11 cellular contexts compared by ENCODE assay signal in the genomic region with DNA sequence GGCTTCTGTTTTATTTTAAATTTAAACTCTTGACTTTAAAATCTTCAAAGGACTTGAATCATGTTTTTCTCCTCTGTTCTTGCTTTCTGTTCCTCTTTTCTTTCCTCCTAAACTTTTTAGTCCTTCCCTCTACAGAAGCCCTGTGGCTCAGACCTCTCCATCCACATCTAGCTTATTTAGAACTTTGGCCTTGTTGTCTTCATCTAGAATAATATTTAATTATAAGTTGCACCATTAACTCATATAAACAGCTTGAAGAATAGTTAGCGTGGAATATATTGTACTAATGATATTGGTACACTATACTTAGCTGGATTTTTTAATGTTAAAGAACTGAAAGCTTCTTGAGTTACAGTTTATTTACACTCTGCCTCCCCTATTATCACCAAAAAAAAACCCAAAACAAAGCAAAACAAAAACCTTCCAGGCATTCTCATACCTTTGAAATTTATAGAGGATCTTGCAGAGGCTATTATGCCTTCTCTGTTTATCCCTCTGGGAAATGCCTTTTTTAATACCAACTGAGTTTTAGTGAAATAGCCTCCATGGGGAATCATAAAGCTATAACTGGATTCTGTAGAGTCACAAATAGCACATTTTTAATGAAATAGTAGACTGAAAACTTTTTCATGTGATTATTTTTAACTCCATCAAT. TPM values are rescaled to one million over a fixed set of nuclear protein-coding genes. Genes with fewer than 3 reads are reported as not detected.
A peak's percentile ranks its signal among the peaks of the same experiment; 100 is the strongest.
DNase-seq lines count a peak whose midpoint lies in the region; ATAC-seq and TF ChIP-seq lines count a peak whose summit lies in the region.
"Had no signal": no experiment of that assay in that cellular context is flagged by ENCODE, and none has a peak within 500 bp of the region (broad histone marks: within the 10 kb centered on the region; RNA-seq: fewer than 3 reads in every experiment).

No MANE protein-coding gene starts in this region.

- peaks cover 20% of the 10 kb centered on the region for H3K4me1 Mint-ChIP-seq in stimulated activated memory B cell treated with anti-CD40 and anti-IgM and Interleukin-4, amounts not matched to agents 10 μg/mL and 1 μg/mL and 100 μg/mL, for 72 hours

- no peaks in the 10 kb centered on the region for H3K27me3 Mint-ChIP-seq in stimulated activated memory B cell treated with anti-CD40 and anti-IgM and Interleukin-4, amounts not matched to agents 10 μg/mL and 1 μg/mL and 100 μg/mL, for 72 hours

- peaks cover 0 to 14% of the 10 kb centered on the region in 2 donors for H3K4me1 ChIP-seq in right atrium auricular region
- H3K4me1 ChIP-seq: body of pancreas, lower lobe of right lung had no signal

- H3K27ac ChIP-seq in right atrium auricular region = no peak overlapping the region

- H3K36me3 ChIP-seq in right atrium auricular region = no peaks in the 10 kb centered on the region
- H3K36me3 ChIP-seq: lower lobe of right lung, sigmoid colon had no signal

- H3K27me3 ChIP-seq in right atrium auricular region = no peaks in the 10 kb centered on the region
- H3K27me3 ChIP-seq: body of pancreas, sigmoid colon had no signal

- intact Hi-C loops in Right ventricle myocardium superior (cut with DNase I) = no loop called here

- no peak overlapping the region for H3K4me3 ChIP-seq in right atrium auricular region
- H3K4me3 ChIP-seq: body of pancreas, lower lobe of right lung, sigmoid colon had no signal

- H3K9me3 ChIP-seq in right atrium auricular region = no peaks in the 10 kb centered on the region
- H3K9me3 ChIP-seq: body of pancreas, lower lobe of right lung, sigmoid colon had no signal

- peak overlapping the region; percentile 75 for H3K27ac Mint-ChIP-seq in stimulated activated memory B cell treated with anti-CD40 and anti-IgM and Interleukin-4, amounts not matched to agents 10 μg/mL and 1 μg/mL and 100 μg/mL, for 72 hours

- no peak for DNase-seq in Right ventricle myocardium superior
- DNase-seq in right atrium auricular region (ENCODE audit: low spot score) = no peak
- DNase-seq in NAMALWA (ENCODE audit: low spot score) = peak; percentile 59
- no peak for DNase-seq in iPS-NIHi7 (ENCODE audit: extremely low spot score)
- DNase-seq in omental fat pad (ENCODE audit: low spot score) = no peak
- no peak for DNase-seq in T1000 (lab: John Stamatoyannopoulos, UW)
- DNase-seq: body of pancreas, lower lobe of right lung, sigmoid colon had no signal

- TF ChIP-seq CTCF in right atrium auricular region (IDR thresholded peaks at IDR 0.05) (no peak), omental fat pad (IDR thresholded peaks at IDR 0.05) (no peak)

- H3K4me3 Mint-ChIP-seq in stimulated activated memory B cell treated with anti-CD40 and anti-IgM and Interleukin-4, amounts not matched to agents 10 μg/mL and 1 μg/mL and 100 μg/mL, for 72 hours = no peak overlapping the region

- no peaks in the 10 kb centered on the region for H3K9me3 Mint-ChIP-seq in stimulated activated memory B cell treated with anti-CD40 and anti-IgM and Interleukin-4, amounts not matched to agents 10 μg/mL and 1 μg/mL and 100 μg/mL, for 72 hours

- H3K36me3 Mint-ChIP-seq in stimulated activated memory B cell treated with anti-CD40 and anti-IgM and Interleukin-4, amounts not matched to agents 10 μg/mL and 1 μg/mL and 100 μg/mL, for 72 hours = no peaks in the 10 kb centered on the region

- ATAC-seq in Right ventricle myocardium superior (ENCODE audit: poor library complexity) = peak; percentile 36
- ATAC-seq in HG02852 (IDR thresholded peaks at IDR 0.05; ENCODE audit: unreplicated experiment) = peak; percentile 87
- peak; percentile 73 for ATAC-seq in stimulated activated memory B cell treated with anti-CD40 and anti-IgM and Interleukin-4, amounts not matched to agents 10 μg/mL and 1 μg/mL and 100 μg/mL, for 72 hours
- ATAC-seq in omental fat pad (ENCODE audit: low FRiP score) = no peak

RNA-seq across cellular contexts. Expression of a gene that starts 9.2 kb away (rescaled TPM):
- total RNA-seq in Right ventricle myocardium superior (136 TPM), right atrium auricular region (100 to 1,000 TPM in 1 of 2 donors, 10 to 100 TPM in 1; 28.9 to 146 TPM), omental fat pad (10 to 100 TPM in 3 of 4 donors, 1 to 10 TPM in 1; 5.5 to 18.9 (median 12.5) TPM)
